In the genomic region with DNA sequence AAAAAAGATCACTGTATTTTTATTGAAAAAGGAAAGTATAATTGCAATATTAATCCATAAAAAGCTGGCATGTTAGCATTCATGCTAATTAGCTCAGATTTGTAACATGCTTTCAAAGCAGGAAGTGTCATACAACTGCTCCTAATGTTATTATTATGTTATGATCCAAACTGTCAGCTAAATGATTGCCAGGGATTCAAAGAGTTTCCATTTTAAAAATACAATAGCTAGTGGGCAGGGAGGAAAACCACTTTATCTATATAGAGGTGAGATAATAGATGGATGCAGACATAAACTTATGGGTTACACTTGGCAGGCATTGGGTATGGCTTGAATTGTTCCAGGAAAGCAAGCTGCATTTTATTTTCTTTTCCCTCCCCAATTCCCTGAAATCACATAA, we compare ENCODE assay signal across 17 cellular contexts. TPM values are rescaled to one million over a fixed set of nuclear protein-coding genes. Genes with fewer than 3 reads are reported as not detected.
DNase-seq lines count a peak whose midpoint lies in the region; ATAC-seq, FAIRE-seq and TF ChIP-seq lines count a peak whose summit lies in the region.
"Had no signal": no experiment of that assay in that cellular context is flagged by ENCODE, and none has a peak within 500 bp of the region (broad histone marks: within the 10 kb centered on the region; RNA-seq: fewer than 3 reads in every experiment).

No MANE protein-coding gene starts in this region.

- H3K4me1 Mint-ChIP-seq in activated CD4-positive, alpha-beta T cell treated with anti-CD3 and anti-CD28 coated beads, Interleukin-2, amount 10 ng/mL, durations not matched to agents 24 days and 14 days = no peaks in the 10 kb centered on the region
- peaks cover 24% of the 10 kb centered on the region for H3K4me1 Mint-ChIP-seq in glutamatergic neuron (ENCODE audit: low read depth, unreplicated experiment)

- FAIRE-seq in GM12891 (lab: Jason Lieb, UNC) = no peak
- FAIRE-seq: D721Med, G401.6 had no signal

- peaks cover 5% of the 10 kb centered on the region for H3K27me3 Mint-ChIP-seq in activated CD4-positive, alpha-beta T cell treated with anti-CD3 and anti-CD28 coated beads, Interleukin-2, amount 10 ng/mL, durations not matched to agents 24 days and 14 days
- H3K27me3 Mint-ChIP-seq in glutamatergic neuron (ENCODE audit: unreplicated experiment) = no peaks in the 10 kb centered on the region

- no peaks in the 10 kb centered on the region for H3K9me3 Mint-ChIP-seq in activated CD4-positive, alpha-beta T cell treated with anti-CD3 and anti-CD28 coated beads, Interleukin-2, amount 10 ng/mL, durations not matched to agents 24 days and 14 days
- H3K9me3 Mint-ChIP-seq in glutamatergic neuron (ENCODE audit: unreplicated experiment) = no peaks in the 10 kb centered on the region
- H3K9me3 Mint-ChIP-seq: CD14-positive monocyte; CD8-positive, alpha-beta T cell had no signal

- intact Hi-C loops in activated CD4-positive, alpha-beta T cell treated with anti-CD3 and anti-CD28 coated beads, Interleukin-2, amount 10 ng/mL, durations not matched to agents 24 days and 14 days (cut with micrococcal nuclease) = no loop called here

- peak; percentile 3 for DNase-seq in NCI-H1092 treated with DMSO at 0.1 percent for 48 hours (lab: John Stamatoyannopoulos, UW)
- no peak for DNase-seq in NCI-H1092 (lab: John Stamatoyannopoulos, UW)
- DNase-seq in activated CD4-positive, alpha-beta T cell treated with anti-CD3 and anti-CD28 coated beads, Interleukin-2, amount 10 ng/mL, durations not matched to agents 24 days and 14 days = peak; percentile 18
- no peak for DNase-seq in activated CD4-positive, alpha-beta T cell treated with anti-CD3 and anti-CD28 coated beads for 48 hours
- DNase-seq in glutamatergic neuron = no peak
- DNase-seq in GM12891 (ENCODE audit: insufficient read length, low spot score) = no peak
- DNase-seq in NCI-H187 (lab: John Stamatoyannopoulos, UW) = no peak
- DNase-seq: CD8-positive, alpha-beta T cell; COR-L47; DMS153; DMS79 treated with DMSO at 0.1 percent for 48 hours; EL; GOT3 had no signal

- no peak overlapping the region for H3K4me3 Mint-ChIP-seq in activated CD4-positive, alpha-beta T cell treated with anti-CD3 and anti-CD28 coated beads, Interleukin-2, amount 10 ng/mL, durations not matched to agents 24 days and 14 days
- H3K4me3 Mint-ChIP-seq in glutamatergic neuron (ENCODE audit: unreplicated experiment) = peak overlapping the region; percentile 4
- H3K4me3 Mint-ChIP-seq: CD14-positive monocyte; CD8-positive, alpha-beta T cell had no signal

- ATAC-seq in HG02973 (IDR thresholded peaks at IDR 0.05; ENCODE audit: unreplicated experiment) = no peak
- ATAC-seq: CD8-positive, alpha-beta T cell had no signal

- TF ChIP-seq POLR2A in GM12891 (IDR thresholded peaks at IDR 0.05; ENCODE audit: low read depth, low read length) = no peak

- no peak for TF ChIP-seq CTCF in glutamatergic neuron (IDR thresholded peaks at IDR 0.05; ENCODE audit: partially characterized antibody, unreplicated experiment)

- H3K27ac Mint-ChIP-seq in activated CD4-positive, alpha-beta T cell treated with anti-CD3 and anti-CD28 coated beads, Interleukin-2, amount 10 ng/mL, durations not matched to agents 24 days and 14 days = no peak overlapping the region
- H3K27ac Mint-ChIP-seq in glutamatergic neuron (ENCODE audit: unreplicated experiment) = peak overlapping the region; percentile 84
- H3K27ac Mint-ChIP-seq: CD14-positive monocyte; CD8-positive, alpha-beta T cell had no signal

- no peaks in the 10 kb centered on the region for H3K36me3 Mint-ChIP-seq in activated CD4-positive, alpha-beta T cell treated with anti-CD3 and anti-CD28 coated beads, Interleukin-2, amount 10 ng/mL, durations not matched to agents 24 days and 14 days (ENCODE audit: low read depth)
- H3K36me3 Mint-ChIP-seq in glutamatergic neuron (ENCODE audit: unreplicated experiment) = no peaks in the 10 kb centered on the region
- H3K36me3 Mint-ChIP-seq: CD14-positive monocyte; CD8-positive, alpha-beta T cell had no signal

TF ChIP-seq in GM12891, 5 proteins besides CTCF, POLR2A, EP300 and RAD21:
- TF ChIP-seq PAX5 (IDR thresholded peaks at IDR 0.05; ENCODE audit: insufficient read depth, low read length, severe bottlenecking) (no peak), POLR2AphosphoS5 (IDR thresholded peaks at IDR 0.05; ENCODE audit: low read depth, low read length) (no peak), TAF1 (IDR thresholded peaks at IDR 0.05; ENCODE audit: low read depth, low read length) (no peak), SPI1 (IDR thresholded peaks at IDR 0.05; ENCODE audit: low read depth, low read length) (no peak), POU2F2 (IDR thresholded peaks at IDR 0.05; ENCODE audit: low read depth, low read length) (no peak)

RNA-seq across cellular contexts. Expression of a gene that starts 9.7 kb away (rescaled TPM):
- total RNA-seq in activated CD4-positive, alpha-beta T cell treated with anti-CD3 and anti-CD28 coated beads, Interleukin-2, amount 10 ng/mL, durations not matched to agents 24 days and 14 days = 42.4 and 43.9 TPM in 2 replicates
- 59.6 TPM for total RNA-seq in glutamatergic neuron (ENCODE audit: unreplicated experiment)
- 11.3 TPM for polyA plus RNA-seq in GM12891 (2012; ENCODE audit: low read depth, missing spikeins)

Comparison
In these comparisons a context has a peak if more than half of its experiments do, and no peak if none do; other contexts are left out.
1. DNase-seq: peak in NCI-H1092 treated with DMSO at 0.1 percent for 48 hours (single experiment) and activated CD4-positive, alpha-beta T cell treated with anti-CD3 and anti-CD28 coated beads, Interleukin-2, amount 10 ng/mL, durations not matched to agents 24 days and 14 days (single experiment); none in NCI-H1092 (single experiment), activated CD4-positive, alpha-beta T cell treated with anti-CD3 and anti-CD28 coated beads for 48 hours (single experiment), glutamatergic neuron (single experiment), GM12891 (single experiment) and NCI-H187 (0 of 2).